Comparison of ENCODE assay signal across 14 cellular contexts in genomic region chr14:92635896-92636295, GRCh38.
DNase-seq lines count a peak whose midpoint lies in the region; ATAC-seq and TF ChIP-seq lines count a peak whose summit lies in the region.
"Had no signal": no experiment of that assay in that cellular context is flagged by ENCODE, and none has a peak within 500 bp of the region (broad histone marks: within the 10 kb centered on the region; RNA-seq: fewer than 3 reads in every experiment).

No MANE protein-coding gene starts in this region.

- no peak overlapping the region for H3K4me3 Mint-ChIP-seq in CD8-positive, alpha-beta memory T cell
- no peak overlapping the region for H3K4me3 Mint-ChIP-seq in central memory CD8-positive, alpha-beta T cell
- H3K4me3 Mint-ChIP-seq: CD4-positive, alpha-beta memory T cell had no signal

- no peaks in the 10 kb centered on the region for H3K4me1 ChIP-seq in CD8-positive, alpha-beta memory T cell (ENCODE audit: insufficient read depth, low read length)
- H3K4me1 ChIP-seq in neutrophil (ENCODE audit: control insufficient read depth in 1 of 2, insufficient read depth in 1 of 2, low read depth in 1 of 2, low read length in 1 of 2) (peaks cover 56 to 63% of the 10 kb centered on the region in 2 experiments), right atrium auricular region (no peaks in the 10 kb centered on the region)
- H3K4me1 ChIP-seq: SJCRH30 had no signal

- no peaks in the 10 kb centered on the region for H3K27me3 Mint-ChIP-seq in CD8-positive, alpha-beta memory T cell
- H3K27me3 Mint-ChIP-seq in central memory CD8-positive, alpha-beta T cell: no peaks in the 10 kb centered on the region
- H3K27me3 Mint-ChIP-seq: CD4-positive, alpha-beta memory T cell had no signal

- H3K36me3 Mint-ChIP-seq in CD8-positive, alpha-beta memory T cell: peaks cover 0 to 5% (median 0%) of the 10 kb centered on the region in 3 donors
- peaks cover 2% of the 10 kb centered on the region for H3K36me3 Mint-ChIP-seq in central memory CD8-positive, alpha-beta T cell (ENCODE audit: insufficient read depth)
- H3K36me3 Mint-ChIP-seq: CD4-positive, alpha-beta memory T cell had no signal

- CTCF ChIA-PET in CD8-positive, alpha-beta memory T cell (lab: Charles Lee): interaction anchor here (1.0 to 1.2 kb wide), 2 partner anchors 10 to 11 kb away, joined by 3 to 4 read pairs; no protein-coding TSS in a partner anchor

- H3K9me3 ChIP-seq in CD8-positive, alpha-beta memory T cell (ENCODE audit: low read length): no peaks in the 10 kb centered on the region
- H3K9me3 ChIP-seq in neutrophil (no peaks in the 10 kb centered on the region), right atrium auricular region (no peaks in the 10 kb centered on the region)
- H3K9me3 ChIP-seq: BLaER1 treated with 17β-estradiol and CSF1 and Interleukin-3, amounts not matched to agents 10 nM and 100 nM; Peyer's patch; SJCRH30 had no signal

- POLR2A ChIA-PET in CD8-positive, alpha-beta memory T cell (lab: Charles Lee): interaction anchor here (0.8 kb wide), 1 partner anchor 12 kb away, joined by 3 read pairs; no protein-coding TSS in a partner anchor

- DNase-seq in CD8-positive, alpha-beta memory T cell: no peak
- DNase-seq in GM12865 (ENCODE audit: low read depth) (peak; percentile 44), right atrium auricular region (ENCODE audit: low spot score) (no peak), activated T-cell treated with anti-CD3 and anti-CD28 coated beads for 4 hours (no peak)
- no peak for DNase-seq in central memory CD8-positive, alpha-beta T cell (ENCODE audit: low spot score in 2 of 2)
- no peak for DNase-seq in activated CD8-positive, alpha-beta memory T cell treated with anti-CD3 and anti-CD28 coated beads, Interleukin-2, amount 50 U/mL, for 48 hours
- DNase-seq: Calu3; CD4-positive, alpha-beta memory T cell; NCI-H2171; NCI-H774; Peyer's patch; SJCRH30 had no signal

- H3K4me3 ChIP-seq in CD8-positive, alpha-beta memory T cell (ENCODE audit: low read length): no peak overlapping the region
- H3K4me3 ChIP-seq in GM12865 (ENCODE audit: low read depth, low read length) (no peak overlapping the region), neutrophil (ENCODE audit: low read depth in 1 of 2, low read length in 1 of 2) (no peak overlapping the region), right atrium auricular region (no peak overlapping the region)
- H3K4me3 ChIP-seq: BLaER1 treated with 17β-estradiol and CSF1 and Interleukin-3, amounts not matched to agents 10 nM and 100 nM; Peyer's patch; SJCRH30 had no signal

- peaks cover 20 to 29% (median 22%) of the 10 kb centered on the region in 3 donors for H3K4me1 Mint-ChIP-seq in CD8-positive, alpha-beta memory T cell
- H3K4me1 Mint-ChIP-seq in central memory CD8-positive, alpha-beta T cell: peaks cover 37% of the 10 kb centered on the region

- peak overlapping the region in 6 of 8 donors; percentile 1 to 79 (median 44) for H3K27ac Mint-ChIP-seq in CD8-positive, alpha-beta memory T cell
- H3K27ac Mint-ChIP-seq in central memory CD8-positive, alpha-beta T cell (ENCODE audit: low read depth): peak overlapping the region; percentile 54

- no peak overlapping the region for H3K27ac ChIP-seq in CD8-positive, alpha-beta memory T cell (ENCODE audit: low read depth, low read length)
- H3K27ac ChIP-seq in neutrophil: peak overlapping the region; percentile 40
- H3K27ac ChIP-seq in right atrium auricular region: no peak overlapping the region
- H3K27ac ChIP-seq: BLaER1 treated with 17β-estradiol and CSF1 and Interleukin-3, amounts not matched to agents 10 nM and 100 nM; Peyer's patch; SJCRH30 had no signal

- no peaks in the 10 kb centered on the region for H3K27me3 ChIP-seq in CD8-positive, alpha-beta memory T cell (ENCODE audit: insufficient read depth, low read length, poor library complexity, severe bottlenecking)
- H3K27me3 ChIP-seq in neutrophil (no peaks in the 10 kb centered on the region), right atrium auricular region (no peaks in the 10 kb centered on the region)
- H3K27me3 ChIP-seq: BLaER1 treated with 17β-estradiol and CSF1 and Interleukin-3, amounts not matched to agents 10 nM and 100 nM; Peyer's patch; SJCRH30 had no signal

- TF ChIP-seq CTCF in GM12865 (IDR thresholded peaks at IDR 0.05; ENCODE audit: insufficient read depth, low read depth, low read length, missing control alignments) (no peak), neutrophil (IDR thresholded peaks at IDR 0.05) (no peak), right atrium auricular region (IDR thresholded peaks at IDR 0.05) (no peak)

- ATAC-seq in central memory CD8-positive, alpha-beta T cell (replicated peaks; ENCODE audit: extremely low read depth, poor library complexity, severe bottlenecking): no peak

- H3K9me3 Mint-ChIP-seq in CD8-positive, alpha-beta memory T cell: no peaks in the 10 kb centered on the region
- H3K9me3 Mint-ChIP-seq in central memory CD8-positive, alpha-beta T cell: no peaks in the 10 kb centered on the region

- H3K36me3 ChIP-seq in CD8-positive, alpha-beta memory T cell (ENCODE audit: insufficient read depth, low read length): no peaks in the 10 kb centered on the region
- H3K36me3 ChIP-seq in neutrophil (peaks cover 22% of the 10 kb centered on the region), right atrium auricular region (no peaks in the 10 kb centered on the region)
- H3K36me3 ChIP-seq: SJCRH30 had no signal
